Comparison of ENCODE assay signal across 8 cellular contexts in the genomic region with DNA sequence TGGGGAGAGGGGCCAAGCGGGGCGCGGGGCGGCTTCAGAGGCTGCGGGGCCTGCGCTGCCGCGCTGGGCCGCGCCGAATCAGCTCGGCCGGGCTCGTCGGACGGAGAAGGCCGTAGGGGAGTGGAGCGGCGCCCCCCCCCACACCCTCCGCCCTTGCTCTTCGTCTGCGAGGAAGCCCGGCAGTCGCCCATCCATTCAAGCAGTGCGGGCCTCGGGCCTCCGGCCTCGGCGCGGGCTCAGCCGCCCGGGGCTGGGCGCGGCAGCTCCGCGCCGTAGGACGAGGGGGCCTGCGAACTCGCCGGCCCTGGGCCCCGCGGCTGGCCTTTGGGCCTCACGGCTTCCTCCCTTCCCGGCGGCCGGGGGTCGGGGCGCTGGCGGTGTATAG. TPM values are rescaled to one million over a fixed set of nuclear protein-coding genes. Genes with fewer than 3 reads are reported as not detected.
DNase-seq lines count a peak whose midpoint lies in the region; ATAC-seq and TF ChIP-seq lines count a peak whose summit lies in the region.

No MANE protein-coding gene starts in this region.

- H3K4me3 ChIP-seq in CD4-positive, CD25-positive, alpha-beta regulatory T cell (ENCODE audit: low read depth, low read length) = peak overlapping the region; percentile 77
- peak overlapping the region; percentile 89 for H3K4me3 ChIP-seq in Karpas-422 (ENCODE audit: low read length)
- peak overlapping the region; percentile 84 for H3K4me3 ChIP-seq in endodermal cell (ENCODE audit: low read length)

- CTCF ChIA-PET in GM10248 (lab: Yijun Ruan, JAX) = interaction anchor here (1.0 to 1.7 kb wide), 6 partner anchors 15 to 215 kb away, joined by 3 to 6 read pairs (median 4); no protein-coding TSS in a partner anchor

- H2AFZ ChIP-seq in Karpas-422 (ENCODE audit: low read length) = no peak overlapping the region

- H3K36me3 ChIP-seq in CD4-positive, CD25-positive, alpha-beta regulatory T cell (ENCODE audit: control insufficient read depth, insufficient read depth, low read length) = peaks cover 9% of the 10 kb centered on the region
- H3K36me3 ChIP-seq in Karpas-422 (ENCODE audit: insufficient read depth, low read length) = peaks cover 37% of the 10 kb centered on the region
- peaks cover 25% of the 10 kb centered on the region for H3K36me3 ChIP-seq in endodermal cell (ENCODE audit: control insufficient read depth, insufficient read depth, low read length)

- H3K79me2 ChIP-seq in Karpas-422 (ENCODE audit: low read length) = peaks cover 51% of the 10 kb centered on the region

- peak overlapping the region; percentile 90 for H3K27ac ChIP-seq in CD4-positive, CD25-positive, alpha-beta regulatory T cell (ENCODE audit: insufficient read depth, low read length, poor library complexity, severe bottlenecking)
- H3K27ac ChIP-seq in Karpas-422 (ENCODE audit: low read length) (peak overlapping the region; percentile 82), endodermal cell (ENCODE audit: low read depth, low read length) (peak overlapping the region; percentile 75)

- peak overlapping the region; percentile 90 to 93 (median 92) for H3K27ac Mint-ChIP-seq in CD4-positive, CD25-positive, alpha-beta regulatory T cell
- H3K27ac Mint-ChIP-seq in endodermal cell = peak overlapping the region; percentile 87
- H3K27ac Mint-ChIP-seq in neural crest cell (ENCODE audit: unreplicated experiment) = peak overlapping the region; percentile 97

- 0% methylated on average over 13 to 50 of the region's 50 CpGs for WGBS in endodermal cell (ENCODE audit: insufficient coverage in 1 of 2, insufficient read length in 1 of 2), 2 experiments

- ATAC-seq in CD4-positive, CD25-positive, alpha-beta regulatory T cell (ENCODE audit: low read depth in 2 of 2) = peak; percentile 23 to 33
- ATAC-seq in GM21576 (IDR thresholded peaks at IDR 0.05; ENCODE audit: unreplicated experiment) = peak; percentile 18

- no peaks in the 10 kb centered on the region for H3K27me3 ChIP-seq in CD4-positive, CD25-positive, alpha-beta regulatory T cell (ENCODE audit: control insufficient read depth, insufficient read depth, low read length)
- H3K27me3 ChIP-seq in Karpas-422 (ENCODE audit: low read length) = no peaks in the 10 kb centered on the region
- H3K27me3 ChIP-seq in endodermal cell (ENCODE audit: control insufficient read depth, insufficient read depth, low read length, poor library complexity, severe bottlenecking) = no peaks in the 10 kb centered on the region

- H3K9me3 ChIP-seq in CD4-positive, CD25-positive, alpha-beta regulatory T cell (ENCODE audit: control insufficient read depth in 2 of 2, low read length in 2 of 2) = no peaks in the 10 kb centered on the region
- H3K9me3 ChIP-seq in Karpas-422 (ENCODE audit: low read length) (no peaks in the 10 kb centered on the region), endodermal cell (ENCODE audit: control insufficient read depth, low read length) (no peaks in the 10 kb centered on the region)

- no peaks in the 10 kb centered on the region for H3K9me2 ChIP-seq in Karpas-422 (replicated peaks; ENCODE audit: insufficient read depth, low read length)

- peaks cover 7 to 33% (median 28%) of the 10 kb centered on the region in 4 donors for H3K4me1 Mint-ChIP-seq in CD4-positive, CD25-positive, alpha-beta regulatory T cell
- peaks cover 23% of the 10 kb centered on the region for H3K4me1 Mint-ChIP-seq in endodermal cell
- H3K4me1 Mint-ChIP-seq in neural crest cell = peaks cover 30% of the 10 kb centered on the region

- TF ChIP-seq CTCF in endodermal cell (conservative IDR thresholded peaks at IDR 0.05) (no peak), neural crest cell (conservative IDR thresholded peaks at IDR 0.05) (no peak), GM10248 (IDR thresholded peaks at IDR 0.05; ENCODE audit: control extremely low read depth, extremely low read depth, low read depth, missing control alignments) (no peak)

- H3K36me3 Mint-ChIP-seq in CD4-positive, CD25-positive, alpha-beta regulatory T cell = peaks cover 14% of the 10 kb centered on the region
- H3K36me3 Mint-ChIP-seq in endodermal cell (ENCODE audit: low read depth) (peaks cover 16% of the 10 kb centered on the region), neural crest cell (ENCODE audit: low read depth) (peaks cover 7% of the 10 kb centered on the region)

- no peaks in the 10 kb centered on the region for H3K9me3 Mint-ChIP-seq in CD4-positive, CD25-positive, alpha-beta regulatory T cell
- no peaks in the 10 kb centered on the region for H3K9me3 Mint-ChIP-seq in endodermal cell
- H3K9me3 Mint-ChIP-seq in neural crest cell = peaks cover 5% of the 10 kb centered on the region

- POLR2A ChIA-PET in GM10248 (lab: Yijun Ruan, JAX) = interaction anchor here (0.7 to 1.2 kb wide), 2 partner anchors 23 to 258 kb away, joined by 3 read pairs; no protein-coding TSS in a partner anchor

- DNase-seq in CD4-positive, CD25-positive, alpha-beta regulatory T cell = no peak
- no peak for DNase-seq in Karpas-422
- DNase-seq in endodermal cell = no peak
- DNase-seq in neural crest cell (ENCODE audit: low read depth, low spot score) = no peak
- no peak for DNase-seq in EL
- no peak for DNase-seq in NCI-H1417 (lab: John Stamatoyannopoulos, UW)
- DNase-seq in GM10248 (ENCODE audit: extremely low spot score) = no peak

- H3K9ac ChIP-seq in Karpas-422 (ENCODE audit: low read length) = peak overlapping the region; percentile 98
- H3K9ac ChIP-seq in endodermal cell (ENCODE audit: extremely low read depth, low read length, poor library complexity, severe bottlenecking) = peak overlapping the region; percentile 72

- peaks cover 11% of the 10 kb centered on the region for H4K20me1 ChIP-seq in Karpas-422 (ENCODE audit: insufficient read depth, low read depth, low read length)

- peak overlapping the region; percentile 90 to 95 (median 92) for H3K4me3 Mint-ChIP-seq in CD4-positive, CD25-positive, alpha-beta regulatory T cell
- peak overlapping the region; percentile 81 for H3K4me3 Mint-ChIP-seq in endodermal cell
- H3K4me3 Mint-ChIP-seq in neural crest cell = peak overlapping the region; percentile 95

- peaks cover 23% of the 10 kb centered on the region for H3K4me1 ChIP-seq in CD4-positive, CD25-positive, alpha-beta regulatory T cell (ENCODE audit: control insufficient read depth, insufficient read depth, low read length, poor library complexity, severe bottlenecking)
- peaks cover 28% of the 10 kb centered on the region for H3K4me1 ChIP-seq in Karpas-422 (ENCODE audit: low read length)
- H3K4me1 ChIP-seq in endodermal cell (ENCODE audit: control insufficient read depth, insufficient read depth, low read length) = peaks cover 3% of the 10 kb centered on the region

- peak overlapping the region; percentile 87 for H3K4me2 ChIP-seq in Karpas-422 (ENCODE audit: low read depth, low read length, poor library complexity, severe bottlenecking)

- no peaks in the 10 kb centered on the region for H3K27me3 Mint-ChIP-seq in CD4-positive, CD25-positive, alpha-beta regulatory T cell
- no peaks in the 10 kb centered on the region for H3K27me3 Mint-ChIP-seq in endodermal cell (ENCODE audit: insufficient read depth)
- no peaks in the 10 kb centered on the region for H3K27me3 Mint-ChIP-seq in neural crest cell (ENCODE audit: low read depth)

RNA-seq across cellular contexts. Expression of gene CTPS1, which starts 0.6 kb away (rescaled TPM):
- total RNA-seq in CD4-positive, CD25-positive, alpha-beta regulatory T cell = 42.5 TPM
- 10 to 100 TPM; 12.5 to 14.9 (median 13.2) TPM for polyA plus RNA-seq in CD4-positive, CD25-positive, alpha-beta regulatory T cell
- 34.4 and 61.3 TPM in 2 replicates for total RNA-seq in Karpas-422 (2014; rRNA removed; shearing (Covaris generic); ENCODE audit: low replicate concordance)
- total RNA-seq in endodermal cell (10 to 100 TPM; 79.9 to 84.0 TPM), neural crest cell (111 and 114 TPM in 2 replicates)
- 70.3 TPM for polyA plus RNA-seq in endodermal cell (2013, experiment 1 of 2)
- polyA plus RNA-seq in endodermal cell (2013, experiment 2 of 2) = 64.4 TPM

RNA-seq across cellular contexts. Expression of gene SLFNL1, which starts 41.5 kb away (rescaled TPM):
- 0.30 TPM for total RNA-seq in CD4-positive, CD25-positive, alpha-beta regulatory T cell
- polyA plus RNA-seq in CD4-positive, CD25-positive, alpha-beta regulatory T cell = under 1 TPM in 3 of 4 donors, not detected in 1; 0.07 to 0.41 (median 0.38) TPM
- 0.89 and 1.5 TPM in 2 replicates for total RNA-seq in Karpas-422 (2014; rRNA removed; shearing (Covaris generic); ENCODE audit: low replicate concordance)
- total RNA-seq in endodermal cell = under 1 TPM in 1 of 2 donors, not detected in 1; 0.15 TPM
- 0.18 TPM for polyA plus RNA-seq in endodermal cell (2013, experiment 1 of 2)
- polyA plus RNA-seq in endodermal cell (2013, experiment 2 of 2) = 0.08 TPM
- total RNA-seq in neural crest cell = 0.37 and 0.64 TPM in 2 replicates
